ENCODE assay signal across 29 cellular contexts in genomic region chr11:45617886-45618601, GRCh38. TPM values are rescaled to one million over a fixed set of nuclear protein-coding genes. Genes with fewer than 3 reads are reported as not detected.
"Had no signal": no experiment of that assay in that cellular context is flagged by ENCODE, and none has a peak within 500 bp of the region (broad histone marks: within the 10 kb centered on the region; RNA-seq: fewer than 3 reads in every experiment).

No MANE protein-coding gene starts in this region.

- DNase-seq: activated CD4-positive, alpha-beta memory T cell treated with anti-CD3 and anti-CD28 coated beads for 36 hours; activated CD4-positive, alpha-beta T cell treated with anti-CD3 and anti-CD28 coated beads, Interleukin-2, amount 10 ng/mL, durations not matched to agents 24 days and 14 days; activated CD8-positive, alpha-beta memory T cell treated with anti-CD3 and anti-CD28 coated beads, Interleukin-2, amount 50 U/mL, for 4 hours; activated effector memory CD4-positive, alpha-beta T cell treated with anti-CD3 and anti-CD28 coated beads, Interleukin-2, amount 50 U/mL, for 16 hours; activated naive CD4-positive, alpha-beta T cell treated with anti-CD3 and anti-CD28 coated beads for 36 hours; activated naive CD8-positive, alpha-beta T cell treated with anti-CD3 and anti-CD28 coated beads for 36 hours; activated T-cell treated with anti-CD3 and anti-CD28 coated beads, Interleukin-2, amount 50 U/mL, for 1 hour; adrenal gland; aorta; body of pancreas; effector CD8-positive, alpha-beta T cell; foreskin fibroblast; head of caudate nucleus; hypothalamus; kidney glomerular epithelial cell; left lung; nephron progenitor cell; pancreas; retina; sigmoid colon; stimulated activated CD4-positive, alpha-beta T cell treated with anti-CD3 and anti-CD28 coated beads, Interleukin-15, amount 100 ng/mL, for 24 hours; stimulated activated CD4-positive, alpha-beta T cell treated with anti-CD3 and anti-CD28 coated beads, Interleukin-2, amount 100 ng/mL, for 24 hours; stimulated activated naive B cell treated with anti-CD40 and anti-IgM and Interleukin-4, amounts not matched to agents 10 μg/mL and 1 μg/mL and 100 μg/mL, for 72 hours; tibial artery; upper lobe of right lung had no signal

- H3K4me3 Mint-ChIP-seq: activated CD4-positive, alpha-beta memory T cell treated with anti-CD3 and anti-CD28 coated beads for 36 hours; activated CD4-positive, alpha-beta T cell treated with anti-CD3 and anti-CD28 coated beads, Interleukin-2, amount 10 ng/mL, durations not matched to agents 24 days and 14 days; activated naive CD4-positive, alpha-beta T cell treated with anti-CD3 and anti-CD28 coated beads for 36 hours; activated naive CD8-positive, alpha-beta T cell treated with anti-CD3 and anti-CD28 coated beads for 36 hours; activated T-helper 1 cell treated with anti-CD3 and anti-CD28 coated beads, Interleukin-12 subunit alpha, Interleukin-12 subunit beta, Interleukin-2, Interleukin-4 antibody, amounts not matched to agents 30 ng/mL and 10 ng/mL and 1 ng/mL, durations not matched to agents 14 hours and 24 hours and 36 hours; nephron progenitor cell; stimulated activated naive B cell treated with anti-CD40 and anti-IgM and Interleukin-4, amounts not matched to agents 10 μg/mL and 1 μg/mL and 100 μg/mL, for 72 hours had no signal

- H3K27me3 ChIP-seq: adrenal gland, body of pancreas, pancreas, sigmoid colon had no signal

- H3K4me3 ChIP-seq: adrenal gland, body of pancreas, left lung, pancreas, prostate gland, sigmoid colon, suprapubic skin, tibial artery, upper lobe of right lung had no signal

- H3K27ac Mint-ChIP-seq: activated CD4-positive, alpha-beta memory T cell treated with anti-CD3 and anti-CD28 coated beads for 36 hours; activated CD4-positive, alpha-beta T cell treated with anti-CD3 and anti-CD28 coated beads, Interleukin-2, amount 10 ng/mL, durations not matched to agents 24 days and 14 days; activated naive CD4-positive, alpha-beta T cell treated with anti-CD3 and anti-CD28 coated beads for 36 hours; activated naive CD8-positive, alpha-beta T cell treated with anti-CD3 and anti-CD28 coated beads for 36 hours; activated T-helper 1 cell treated with anti-CD3 and anti-CD28 coated beads, Interleukin-12 subunit alpha, Interleukin-12 subunit beta, Interleukin-2, Interleukin-4 antibody, amounts not matched to agents 30 ng/mL and 10 ng/mL and 1 ng/mL, durations not matched to agents 14 hours and 24 hours and 36 hours; stimulated activated naive B cell treated with anti-CD40 and anti-IgM and Interleukin-4, amounts not matched to agents 10 μg/mL and 1 μg/mL and 100 μg/mL, for 72 hours had no signal

- H3K9me3 Mint-ChIP-seq: activated naive CD8-positive, alpha-beta T cell treated with anti-CD3 and anti-CD28 coated beads for 36 hours; nephron progenitor cell had no signal

- H3K9me3 ChIP-seq: adrenal gland, pancreas, prostate gland, upper lobe of right lung had no signal

- H3K27ac ChIP-seq: adrenal gland, body of pancreas, left lung, pancreas, prostate gland, sigmoid colon, suprapubic skin, tibial artery, upper lobe of right lung had no signal

- H3K36me3 ChIP-seq: adrenal gland, left lung, pancreas, prostate gland, sigmoid colon, suprapubic skin, tibial artery, upper lobe of right lung had no signal

- H3K36me3 Mint-ChIP-seq: activated naive CD8-positive, alpha-beta T cell treated with anti-CD3 and anti-CD28 coated beads for 36 hours; stimulated activated naive B cell treated with anti-CD40 and anti-IgM and Interleukin-4, amounts not matched to agents 10 μg/mL and 1 μg/mL and 100 μg/mL, for 72 hours had no signal

- ATAC-seq: activated CD4-positive, CD25-positive, alpha-beta regulatory T cell treated with anti-CD3 and anti-CD28 coated beads, Interleukin-2, amount 50 U/mL, for 24 hours; body of pancreas; left lung; pancreas; stimulated activated naive B cell treated with anti-CD40 and anti-IgM and Interleukin-4, amounts not matched to agents 10 μg/mL and 1 μg/mL and 100 μg/mL, for 72 hours; upper lobe of right lung had no signal

- H3K4me1 Mint-ChIP-seq: activated CD4-positive, alpha-beta T cell treated with anti-CD3 and anti-CD28 coated beads, Interleukin-2, amount 10 ng/mL, durations not matched to agents 24 days and 14 days; activated naive CD8-positive, alpha-beta T cell treated with anti-CD3 and anti-CD28 coated beads for 36 hours; stimulated activated naive B cell treated with anti-CD40 and anti-IgM and Interleukin-4, amounts not matched to agents 10 μg/mL and 1 μg/mL and 100 μg/mL, for 72 hours had no signal

- H3K4me1 ChIP-seq: adrenal gland, body of pancreas, left lung, pancreas, prostate gland, sigmoid colon, suprapubic skin, tibial artery, upper lobe of right lung had no signal

RNA-seq across cellular contexts. Expression of gene CHST1, which starts 47.4 kb away (rescaled TPM):
- total RNA-seq: activated naive CD4-positive, alpha-beta T cell treated with anti-CD3 and anti-CD28 coated beads for 36 hours; activated naive CD8-positive, alpha-beta T cell treated with anti-CD3 and anti-CD28 coated beads for 36 hours had no signal
